Comparison of ENCODE assay signal across 25 cellular contexts in the genomic region with DNA sequence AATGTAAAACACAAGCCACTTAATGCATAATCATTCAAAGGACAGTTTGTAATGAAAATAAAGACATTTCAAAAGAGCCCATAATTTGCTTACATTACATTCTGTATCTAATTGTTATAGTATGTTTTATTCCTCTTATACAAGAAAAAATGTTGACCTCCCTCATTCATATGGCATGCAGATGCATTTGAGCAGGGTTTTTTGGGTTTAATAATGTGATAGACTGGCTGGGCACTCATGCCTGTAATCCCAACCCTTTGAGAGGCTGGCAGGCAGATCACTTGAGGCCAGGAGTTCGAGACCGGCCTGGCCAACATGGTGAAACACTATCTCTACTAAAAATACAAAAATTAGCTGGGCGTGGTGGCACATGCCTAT. TPM values are rescaled to one million over a fixed set of nuclear protein-coding genes. Genes with fewer than 3 reads are reported as not detected.
DNase-seq lines count a peak whose midpoint lies in the region; ATAC-seq and TF ChIP-seq lines count a peak whose summit lies in the region.
"Had no signal": no experiment of that assay in that cellular context is flagged by ENCODE, and none has a peak within 500 bp of the region (broad histone marks: within the 10 kb centered on the region; RNA-seq: fewer than 3 reads in every experiment).

No MANE protein-coding gene starts in this region.

- H3K4me2 ChIP-seq in Loucy (ENCODE audit: low read depth, low read length, poor library complexity, severe bottlenecking) (no peak overlapping the region), fibroblast of lung (ENCODE audit: extremely low read depth, insufficient read depth, low read length) (no peak overlapping the region), neuronal stem cell (ENCODE audit: insufficient read depth, low read length, poor library complexity, severe bottlenecking) (no peak overlapping the region)

- H3K4me1 ChIP-seq in Loucy (ENCODE audit: insufficient read depth, low read length, poor library complexity, severe bottlenecking) (no peaks in the 10 kb centered on the region), fibroblast of lung (ENCODE audit: control insufficient read depth, extremely low read depth, insufficient read depth, low read length) (no peaks in the 10 kb centered on the region), neuronal stem cell (ENCODE audit: control insufficient read depth in 2 of 2, insufficient read depth in 1 of 2, low read depth in 1 of 2, low read length in 2 of 2) (peaks cover 2 to 8% of the 10 kb centered on the region in 2 donors)
- H3K4me1 ChIP-seq: pancreas had no signal

- H3K36me3 Mint-ChIP-seq in activated T-helper 2 cell treated with anti-CD3 and anti-CD28 coated beads, Interferon-gamma antibody, Interleukin-2, Interleukin-4, amounts not matched to agents 10 μg/mL and 5 μg/mL and 100 μg/mL, durations not matched to agents 14 hours and 24 hours and 36 hours (ENCODE audit: low read depth): no peaks in the 10 kb centered on the region
- H3K36me3 Mint-ChIP-seq: activated naive CD8-positive, alpha-beta T cell treated with anti-CD3 and anti-CD28 coated beads, Interleukin-2, amount 10 ng/mL, durations not matched to agents 7 days and 5 days had no signal

- no peaks in the 10 kb centered on the region for H3K79me2 ChIP-seq in Loucy (ENCODE audit: insufficient read depth, low read length)
- no peaks in the 10 kb centered on the region for H3K79me2 ChIP-seq in fibroblast of lung (ENCODE audit: control insufficient read depth, insufficient read depth, low read length)

- H3K36me3 ChIP-seq in Loucy (ENCODE audit: insufficient read depth, low read length): no peaks in the 10 kb centered on the region
- H3K36me3 ChIP-seq in fibroblast of lung (ENCODE audit: control insufficient read depth, insufficient read depth, low read length): no peaks in the 10 kb centered on the region
- no peaks in the 10 kb centered on the region for H3K36me3 ChIP-seq in neuronal stem cell (replicated peaks in 1 of 2; ENCODE audit: control insufficient read depth in 2 of 2, insufficient read depth in 2 of 2, low read length in 2 of 2)
- H3K36me3 ChIP-seq in MG63: no peaks in the 10 kb centered on the region
- H3K36me3 ChIP-seq: brain microvascular endothelial cell, pancreas had no signal

- H3K79me1 ChIP-seq in neuronal stem cell (ENCODE audit: low read depth, low read length): no peaks in the 10 kb centered on the region

- H2BK5ac ChIP-seq in neuronal stem cell (ENCODE audit: low read length): no peak overlapping the region

- no peaks in the 10 kb centered on the region for H4K20me1 ChIP-seq in Loucy (ENCODE audit: insufficient read depth, low read length, poor library complexity, severe bottlenecking)
- H4K20me1 ChIP-seq in fibroblast of lung (ENCODE audit: control insufficient read depth, extremely low read depth, insufficient read depth, low read length): no peaks in the 10 kb centered on the region

- H3K27me3 ChIP-seq in Loucy (ENCODE audit: insufficient read depth, low read length, poor library complexity, severe bottlenecking): no peaks in the 10 kb centered on the region
- H3K27me3 ChIP-seq in fibroblast of lung (ENCODE audit: control insufficient read depth, insufficient read depth, low read length): no peaks in the 10 kb centered on the region
- H3K27me3 ChIP-seq in neuronal stem cell (ENCODE audit: control insufficient read depth in 3 of 3, insufficient read depth in 3 of 3, low read depth in 1 of 3, low read length in 3 of 3): no peaks in the 10 kb centered on the region
- no peaks in the 10 kb centered on the region for H3K27me3 ChIP-seq in MG63
- H3K27me3 ChIP-seq: brain microvascular endothelial cell, pancreas had no signal

- ATAC-seq in HG03097 (IDR thresholded peaks at IDR 0.05; ENCODE audit: low FRiP score, unreplicated experiment): no peak
- ATAC-seq: pancreas, sciatic nerve had no signal

- H3K27ac ChIP-seq in fibroblast of lung (ENCODE audit: insufficient read depth, low read length) (no peak overlapping the region), neuronal stem cell (replicated peaks; ENCODE audit: low read length) (no peak overlapping the region)
- H3K27ac ChIP-seq: brain microvascular endothelial cell, HL-60, pancreas had no signal

- no peak overlapping the region for H3K4me3 Mint-ChIP-seq in activated T-helper 2 cell treated with anti-CD3 and anti-CD28 coated beads, Interferon-gamma antibody, Interleukin-2, Interleukin-4, amounts not matched to agents 10 μg/mL and 5 μg/mL and 100 μg/mL, durations not matched to agents 14 hours and 24 hours and 36 hours (ENCODE audit: low read depth)
- H3K4me3 Mint-ChIP-seq: activated B cell treated with CpG ODN at 0.5 μM for 24 hours; activated naive CD8-positive, alpha-beta T cell treated with anti-CD3 and anti-CD28 coated beads, Interleukin-2, amount 10 ng/mL, durations not matched to agents 7 days and 5 days; CD4-positive, alpha-beta T cell had no signal

- no peaks in the 10 kb centered on the region for H3K4me1 Mint-ChIP-seq in activated T-helper 2 cell treated with anti-CD3 and anti-CD28 coated beads, Interferon-gamma antibody, Interleukin-2, Interleukin-4, amounts not matched to agents 10 μg/mL and 5 μg/mL and 100 μg/mL, durations not matched to agents 14 hours and 24 hours and 36 hours (ENCODE audit: low read depth)

- no peak overlapping the region for H3K18ac ChIP-seq in neuronal stem cell (ENCODE audit: low read length)

- no peak overlapping the region for H2AK5ac ChIP-seq in neuronal stem cell (ENCODE audit: low read depth, low read length)

- TF ChIP-seq CTCF in AG10803 (conservative IDR thresholded peaks at IDR 0.05; ENCODE audit: low read length) (no peak), Loucy (conservative IDR thresholded peaks at IDR 0.05; ENCODE audit: low read length) (no peak), fibroblast of lung (conservative IDR thresholded peaks at IDR 0.05 in 1 of 2, IDR thresholded peaks at IDR 0.05 in 1 of 2; ENCODE audit: low read depth in 1 of 2, low read length in 2 of 2) (no peak)

- DNase-seq in AG10803 (ENCODE audit: low read depth): peak; percentile 25
- peak in 1 of 2 donors; percentile 22 for DNase-seq in fibroblast of lung (ENCODE audit: low read depth in 2 of 2)
- DNase-seq in neuronal stem cell (ENCODE audit: low spot score): no peak
- DNase-seq in MG63: no peak
- DNase-seq in DMS114 treated with DMSO at 0.1 percent for 48 hours (lab: John Stamatoyannopoulos, UW; ENCODE audit: unreplicated experiment): no peak
- no peak for DNase-seq in activated T-helper 2 cell treated with anti-CD3 and anti-CD28 coated beads, Interferon-gamma antibody, Interleukin-2, Interleukin-4, amounts not matched to agents 10 μg/mL and 5 μg/mL and 100 μg/mL, durations not matched to agents 14 hours and 24 hours and 36 hours (ENCODE audit: low spot score)
- DNase-seq: activated B cell treated with CpG ODN at 0.5 μM for 24 hours; activated CD4-positive, alpha-beta T cell treated with anti-CD3 and anti-CD28 coated beads, Interleukin-2, amount 50 U/mL, for 48 hours; activated CD8-positive, alpha-beta memory T cell treated with anti-CD3 and anti-CD28 coated beads, Interleukin-2, amount 50 U/mL, for 48 hours; activated effector memory CD4-positive, alpha-beta T cell treated with Interleukin-2 at 50 U/mL for 16 hours; activated naive CD8-positive, alpha-beta T cell treated with anti-CD3 and anti-CD28 coated beads, Interleukin-2, amount 10 ng/mL, durations not matched to agents 7 days and 5 days; brain microvascular endothelial cell; CD4-positive, alpha-beta T cell; cortex of kidney; DMS 273 treated with DMSO at 0.1 percent for 48 hours; hippocampal formation; NCI-H1105 treated with DMSO at 0.1 percent for 48 hours; NCI-H2107; NCI-H510A; pancreas had no signal

- H3K4me3 ChIP-seq in AG10803 (ENCODE audit: low read length) (no peak overlapping the region), Loucy (ENCODE audit: low read length, poor library complexity, severe bottlenecking) (no peak overlapping the region), fibroblast of lung (replicated peaks in 1 of 4; ENCODE audit: control extremely low read depth in 1 of 4, insufficient read depth in 1 of 4, low read depth in 3 of 4, low read length in 4 of 4) (no peak overlapping the region), neuronal stem cell (ENCODE audit: low read length in 2 of 2) (no peak overlapping the region), MG63 (no peak overlapping the region)
- H3K4me3 ChIP-seq: lung, pancreas had no signal

- no CpG with 5 or more reads among the region's 3 CpGs for WGBS in neuronal stem cell (ENCODE audit: extremely low coverage in 2 of 2, insufficient read length in 2 of 2, insufficient replicate concordance in 1 of 2), 2 donors

- H3K27me3 Mint-ChIP-seq in activated T-helper 2 cell treated with anti-CD3 and anti-CD28 coated beads, Interferon-gamma antibody, Interleukin-2, Interleukin-4, amounts not matched to agents 10 μg/mL and 5 μg/mL and 100 μg/mL, durations not matched to agents 14 hours and 24 hours and 36 hours (ENCODE audit: low read depth): peaks cover 2% of the 10 kb centered on the region
- H3K27me3 Mint-ChIP-seq: activated B cell treated with CpG ODN at 0.5 μM for 24 hours had no signal

- no peak overlapping the region for H3K4ac ChIP-seq in neuronal stem cell (ENCODE audit: low read length)

- H3F3A ChIP-seq in Loucy (ENCODE audit: low read depth): no peaks in the 10 kb centered on the region

- H3K27ac Mint-ChIP-seq in activated T-helper 2 cell treated with anti-CD3 and anti-CD28 coated beads, Interferon-gamma antibody, Interleukin-2, Interleukin-4, amounts not matched to agents 10 μg/mL and 5 μg/mL and 100 μg/mL, durations not matched to agents 14 hours and 24 hours and 36 hours: no peak overlapping the region
- H3K27ac Mint-ChIP-seq: activated B cell treated with CpG ODN at 0.5 μM for 24 hours; activated naive CD8-positive, alpha-beta T cell treated with anti-CD3 and anti-CD28 coated beads, Interleukin-2, amount 10 ng/mL, durations not matched to agents 7 days and 5 days; CD4-positive, alpha-beta T cell had no signal

- H2BK15ac ChIP-seq in neuronal stem cell (ENCODE audit: low read length): no peak overlapping the region

- H3K9ac ChIP-seq in Loucy (ENCODE audit: low read depth, low read length, poor library complexity, severe bottlenecking) (no peak overlapping the region), fibroblast of lung (ENCODE audit: insufficient read depth, low read length) (no peak overlapping the region), neuronal stem cell (ENCODE audit: low read depth, low read length, poor library complexity) (no peak overlapping the region)

- H4K91ac ChIP-seq in neuronal stem cell (ENCODE audit: low read depth, low read length, poor library complexity): no peak overlapping the region

- H2BK12ac ChIP-seq in neuronal stem cell (ENCODE audit: low read length): no peak overlapping the region

- H3K9me3 ChIP-seq in Loucy (ENCODE audit: insufficient read depth, low read depth, low read length) (no peaks in the 10 kb centered on the region), fibroblast of lung (ENCODE audit: control insufficient read depth, insufficient read depth, low read depth, low read length) (no peaks in the 10 kb centered on the region), neuronal stem cell (replicated peaks in 1 of 2; ENCODE audit: control insufficient read depth in 2 of 2, insufficient read depth in 1 of 2, low read depth in 1 of 2, low read length in 2 of 2) (no peaks in the 10 kb centered on the region), MG63 (no peaks in the 10 kb centered on the region)
- H3K9me3 ChIP-seq: pancreas had no signal

- no peak overlapping the region for H4K8ac ChIP-seq in neuronal stem cell (ENCODE audit: low read depth, low read length)

- no peaks in the 10 kb centered on the region for H3K9me3 Mint-ChIP-seq in activated T-helper 2 cell treated with anti-CD3 and anti-CD28 coated beads, Interferon-gamma antibody, Interleukin-2, Interleukin-4, amounts not matched to agents 10 μg/mL and 5 μg/mL and 100 μg/mL, durations not matched to agents 14 hours and 24 hours and 36 hours
- H3K9me3 Mint-ChIP-seq: activated naive CD8-positive, alpha-beta T cell treated with anti-CD3 and anti-CD28 coated beads, Interleukin-2, amount 10 ng/mL, durations not matched to agents 7 days and 5 days; CD4-positive, alpha-beta T cell had no signal

- no peaks in the 10 kb centered on the region for H3K9me2 ChIP-seq in Loucy (replicated peaks; ENCODE audit: low read depth, low read length)

- H3K23ac ChIP-seq in neuronal stem cell (ENCODE audit: low read depth, low read length, poor library complexity): no peak overlapping the region

- intact Hi-C loops in activated T-helper 2 cell treated with anti-CD3 and anti-CD28 coated beads, Interferon-gamma antibody, Interleukin-2, Interleukin-4, amounts not matched to agents 10 μg/mL and 5 μg/mL and 100 μg/mL, durations not matched to agents 14 hours and 24 hours and 36 hours (cut with micrococcal nuclease): no loop called here

- no peak overlapping the region for H3K14ac ChIP-seq in neuronal stem cell (ENCODE audit: low read length)

- H2AFZ ChIP-seq in Loucy (ENCODE audit: low read length) (peak overlapping the region; percentile 28; the same call in 1 of the 2 replicates), fibroblast of lung (ENCODE audit: low read length) (peak overlapping the region; percentile 20), neuronal stem cell (ENCODE audit: low read length) (peak overlapping the region; percentile 89)

- no peak overlapping the region for H2BK120ac ChIP-seq in neuronal stem cell (ENCODE audit: low read depth, low read length)

RNA-seq across cellular contexts. Expression of gene ARL11, which starts 11.6 kb away (rescaled TPM):
- under 0.01 TPM in 1 of 2 replicates, not detected in the other for total RNA-seq in fibroblast of lung
- polyA plus RNA-seq in fibroblast of lung: not detected in 2 replicates
- polyA plus RNA-seq in fibroblast of lung (2012): not detected in 2 replicates
- polyA minus RNA-seq in fibroblast of lung (ENCODE audit: low replicate concordance): not detected in 2 replicates
- polyA plus RNA-seq in neuronal stem cell (2013, experiment 1 of 2): 0.04 TPM
- polyA plus RNA-seq in neuronal stem cell (2013, experiment 2 of 2): 0.10 TPM
- not detected in 2 replicates for total RNA-seq in MG63 (2014; rRNA removed; shearing (Covaris generic); ENCODE audit: low replicate concordance)
- total RNA-seq in activated T-helper 2 cell treated with anti-CD3 and anti-CD28 coated beads, Interferon-gamma antibody, Interleukin-2, Interleukin-4, amounts not matched to agents 10 μg/mL and 5 μg/mL and 100 μg/mL, durations not matched to agents 14 hours and 24 hours and 36 hours: 0.89 and 1.0 TPM in 2 replicates

RNA-seq across cellular contexts. Expression of gene RCBTB1, which starts 31.3 kb away (rescaled TPM):
- total RNA-seq in fibroblast of lung: 29.8 and 42.6 TPM in 2 replicates
- 22.7 and 22.8 TPM in 2 replicates for polyA plus RNA-seq in fibroblast of lung
- polyA plus RNA-seq in fibroblast of lung (2012): 14.8 and 15.2 TPM in 2 replicates
- polyA minus RNA-seq in fibroblast of lung (ENCODE audit: low replicate concordance): 7.9 and 9.8 TPM in 2 replicates
- 14.6 TPM for polyA plus RNA-seq in neuronal stem cell (2013, experiment 1 of 2)
- polyA plus RNA-seq in neuronal stem cell (2013, experiment 2 of 2): 15.1 TPM
- 3.6 and 4.3 TPM in 2 replicates for total RNA-seq in MG63 (2014; rRNA removed; shearing (Covaris generic); ENCODE audit: low replicate concordance)
- total RNA-seq in activated T-helper 2 cell treated with anti-CD3 and anti-CD28 coated beads, Interferon-gamma antibody, Interleukin-2, Interleukin-4, amounts not matched to agents 10 μg/mL and 5 μg/mL and 100 μg/mL, durations not matched to agents 14 hours and 24 hours and 36 hours: 13.5 and 16.0 TPM in 2 replicates

Comparison
In these comparisons a context has a peak if more than half of its experiments do, and no peak if none do; other contexts are left out.
1. H2AFZ ChIP-seq: peak in every context shown above with its lines; median percentile 89 in neuronal stem cell; 28 in Loucy; 20 in fibroblast of lung.